11 cellular contexts compared by ENCODE assay signal in genomic region chr7:48246073-48246472, GRCh38.
DNase-seq lines count a peak whose midpoint lies in the region; ATAC-seq and TF ChIP-seq lines count a peak whose summit lies in the region.
"Had no signal": no experiment of that assay in that cellular context is flagged by ENCODE, and none has a peak within 500 bp of the region (broad histone marks: within the 10 kb centered on the region; RNA-seq: fewer than 3 reads in every experiment).

No MANE protein-coding gene starts in this region.

- no peak for TF ChIP-seq CTCF in RWPE1 (conservative IDR thresholded peaks at IDR 0.05; ENCODE audit: low read depth)

- peak; percentile 75 for ATAC-seq in GM19438 (IDR thresholded peaks at IDR 0.05; ENCODE audit: low read depth, unreplicated experiment)
- peak; percentile 70 for ATAC-seq in HG03060 (IDR thresholded peaks at IDR 0.05; ENCODE audit: low read depth, unreplicated experiment)
- ATAC-seq: activated CD8-positive, alpha-beta T cell treated with anti-CD3 and anti-CD28 coated beads, Interleukin-2, amount 10 ng/mL, durations not matched to agents 7 days and 5 days; Panc1 had no signal

- peak; percentile 18 for DNase-seq in AG20443 (ENCODE audit: low spot score)
- DNase-seq in SKM-1 (lab: John Stamatoyannopoulos, UW; ENCODE audit: unreplicated experiment), result peak; percentile 81
- DNase-seq in NCI-H446 (lab: John Stamatoyannopoulos, UW), result no peak
- DNase-seq in activated CD4-positive, alpha-beta T cell treated with anti-CD3 and anti-CD28 coated beads, Interleukin-2, amount 10 ng/mL, durations not matched to agents 24 days and 14 days, result no peak
- DNase-seq in RWPE1 (ENCODE audit: low spot score), result no peak
- no peak for DNase-seq in stimulated activated CD4-positive, alpha-beta T cell treated with anti-CD3 and anti-CD28 coated beads, Interleukin-2, amount 100 ng/mL, for 48 hours
- DNase-seq: activated CD8-positive, alpha-beta T cell treated with anti-CD3 and anti-CD28 coated beads, Interleukin-2, amount 10 ng/mL, durations not matched to agents 7 days and 5 days; ovary had no signal

- no peaks in the 10 kb centered on the region for H3K4me1 Mint-ChIP-seq in activated CD4-positive, alpha-beta T cell treated with anti-CD3 and anti-CD28 coated beads, Interleukin-2, amount 10 ng/mL, durations not matched to agents 24 days and 14 days

- POLR2A ChIA-PET in RWPE1 (lab: Yijun Ruan, JAX; ENCODE audit: low non-redundant PET), result no interaction called here

- no peak overlapping the region for H3K27ac Mint-ChIP-seq in activated CD4-positive, alpha-beta T cell treated with anti-CD3 and anti-CD28 coated beads, Interleukin-2, amount 10 ng/mL, durations not matched to agents 24 days and 14 days
- H3K27ac Mint-ChIP-seq: activated CD8-positive, alpha-beta T cell treated with anti-CD3 and anti-CD28 coated beads, Interleukin-2, amount 10 ng/mL, durations not matched to agents 7 days and 5 days had no signal

- CTCF ChIA-PET in RWPE1 (lab: Yijun Ruan, JAX), result no interaction called here

- no peak overlapping the region for H3K27ac ChIP-seq in RWPE1
- H3K27ac ChIP-seq: ovary had no signal

- intact Hi-C loops in activated CD4-positive, alpha-beta T cell treated with anti-CD3 and anti-CD28 coated beads, Interleukin-2, amount 10 ng/mL, durations not matched to agents 24 days and 14 days (cut with micrococcal nuclease), result no loop called here

- no peaks in the 10 kb centered on the region for H3K36me3 Mint-ChIP-seq in activated CD4-positive, alpha-beta T cell treated with anti-CD3 and anti-CD28 coated beads, Interleukin-2, amount 10 ng/mL, durations not matched to agents 24 days and 14 days (ENCODE audit: low read depth)

- H3K9me3 Mint-ChIP-seq in activated CD4-positive, alpha-beta T cell treated with anti-CD3 and anti-CD28 coated beads, Interleukin-2, amount 10 ng/mL, durations not matched to agents 24 days and 14 days, result no peaks in the 10 kb centered on the region

- H3K4me3 Mint-ChIP-seq in activated CD4-positive, alpha-beta T cell treated with anti-CD3 and anti-CD28 coated beads, Interleukin-2, amount 10 ng/mL, durations not matched to agents 24 days and 14 days, result no peak overlapping the region
- H3K4me3 Mint-ChIP-seq: activated CD8-positive, alpha-beta T cell treated with anti-CD3 and anti-CD28 coated beads, Interleukin-2, amount 10 ng/mL, durations not matched to agents 7 days and 5 days had no signal

- H3K27me3 Mint-ChIP-seq in activated CD4-positive, alpha-beta T cell treated with anti-CD3 and anti-CD28 coated beads, Interleukin-2, amount 10 ng/mL, durations not matched to agents 24 days and 14 days, result peaks cover 4% of the 10 kb centered on the region

Comparison
In these comparisons a context has a peak if more than half of its experiments do, and no peak if none do; other contexts are left out.
1. DNase-seq: peak in AG20443 (single experiment) and SKM-1 (single experiment); none in NCI-H446 (0 of 2), activated CD4-positive, alpha-beta T cell treated with anti-CD3 and anti-CD28 coated beads, Interleukin-2, amount 10 ng/mL, durations not matched to agents 24 days and 14 days (single experiment), RWPE1 (single experiment) and stimulated activated CD4-positive, alpha-beta T cell treated with anti-CD3 and anti-CD28 coated beads, Interleukin-2, amount 100 ng/mL, for 48 hours (0 of 2).